Comparison of ENCODE assay signal across 8 cellular contexts in the genomic region with DNA sequence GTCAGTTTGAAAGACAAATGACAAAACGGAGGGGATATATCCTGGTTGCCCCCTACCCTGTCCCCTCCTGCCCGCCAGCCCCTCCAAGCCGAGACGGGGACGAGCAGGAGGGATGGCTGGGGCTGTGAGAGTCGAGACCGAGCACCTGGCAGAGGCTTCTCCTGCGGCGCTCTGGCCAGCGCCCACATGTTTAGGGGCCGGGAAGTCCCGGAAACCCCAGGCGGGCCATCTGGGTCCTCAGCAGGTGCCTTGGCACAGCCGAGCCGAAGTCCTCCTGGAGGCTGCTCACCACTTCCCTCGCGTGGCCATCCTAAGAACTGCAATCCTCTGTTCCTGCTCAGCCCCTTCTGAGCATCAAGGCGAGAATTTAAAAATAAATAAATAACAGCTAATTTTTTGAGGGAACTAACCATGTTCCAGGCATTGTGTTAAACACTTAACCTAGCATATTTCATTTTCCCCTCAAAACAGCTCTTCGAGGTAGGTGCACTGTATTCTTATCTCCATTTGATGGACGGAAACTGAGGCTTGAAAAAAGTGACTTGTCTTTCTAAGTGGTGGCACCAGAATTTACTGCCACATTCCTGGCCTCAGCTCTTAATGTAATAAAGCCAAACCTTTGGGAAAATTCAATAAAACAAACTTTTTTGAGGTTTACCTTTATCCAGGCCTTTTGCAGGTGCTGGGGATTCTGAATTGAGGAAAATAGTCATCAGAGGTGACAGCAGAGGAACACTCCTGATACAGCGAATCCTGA. TPM values are rescaled to one million over a fixed set of nuclear protein-coding genes. Genes with fewer than 3 reads are reported as not detected.
A peak's percentile ranks its signal among the peaks of the same experiment; 100 is the strongest.
DNase-seq lines count a peak whose midpoint lies in the region; ATAC-seq and TF ChIP-seq lines count a peak whose summit lies in the region.

No MANE protein-coding gene starts in this region.

- CTCF ChIA-PET in MCF 10A (lab: Yijun Ruan, JAX): interaction anchor here (0.6 to 3.1 kb wide), 29 partner anchors 9 to 525 kb away, joined by 3 to 26 read pairs (median 4); a partner anchor contains a TSS

- H3K36me3 Mint-ChIP-seq in MCF 10A (ENCODE audit: insufficient read depth, unreplicated experiment): no peaks in the 10 kb centered on the region

- BruUV-seq in MCF 10A (replicated peaks; lab: Mats Ljungman, UMichigan): no TSS peak

- POLR2A ChIA-PET in MCF 10A (lab: Yijun Ruan, JAX): interaction anchor here (0.6 to 1.8 kb wide), 3 partner anchors 23 to 137 kb away, joined by 3 to 6 read pairs (median 4); a partner anchor contains a TSS

- no peaks in the 10 kb centered on the region for H3K27me3 Mint-ChIP-seq in MCF 10A (ENCODE audit: insufficient read depth, unreplicated experiment)

- H3K4me3 Mint-ChIP-seq in MCF 10A (ENCODE audit: unreplicated experiment): no peak overlapping the region

- intact Hi-C loops in MCF 10A (cut with micrococcal nuclease): loop anchor here (1.0 to 10.0 kb wide), 4 partner anchors 44 to 524 kb away; a partner anchor contains a TSS

- no peaks in the 10 kb centered on the region for H3K9me3 Mint-ChIP-seq in MCF 10A (ENCODE audit: unreplicated experiment)

- no peak overlapping the region for H3K27ac ChIP-seq in VCaP

- H3K4me1 Mint-ChIP-seq in MCF 10A (ENCODE audit: insufficient read depth, unreplicated experiment): no peaks in the 10 kb centered on the region

- peak; percentile 79 for DNase-seq in NCI-H2171 (lab: John Stamatoyannopoulos, UW)
- peak; percentile 75 for DNase-seq in MCF 10A (ENCODE audit: unreplicated experiment)
- DNase-seq in iPS-NIHi11 (ENCODE audit: low spot score): peak; percentile 83
- peak; percentile 73 to 90 (median 78) for DNase-seq in stimulated activated CD4-positive, alpha-beta T cell treated with anti-CD3 and anti-CD28 coated beads, Interleukin-12 subunit alpha, Interleukin-12 subunit beta, amount 100 ng/mL, for 48 hours (ENCODE audit: low read depth in 2 of 3, low spot score in 1 of 3)

- TF ChIP-seq CTCF in GM12875 (IDR thresholded peaks at IDR 0.05; ENCODE audit: borderline replicate concordance, insufficient read depth, low read depth, low read length) (peak; percentile 90), VCaP (conservative IDR thresholded peaks at IDR 0.05) (peak; percentile 95), MCF 10A (IDR thresholded peaks at IDR 0.05; ENCODE audit: unreplicated experiment) (peak; percentile 87)

- peak overlapping the region; percentile 27 for H3K4me3 ChIP-seq in GM12875 (ENCODE audit: low read depth, low read length)

- H3K27ac Mint-ChIP-seq in MCF 10A (ENCODE audit: low read depth, unreplicated experiment): no peak overlapping the region

- peak; percentile 56 for ATAC-seq in HG02973 (IDR thresholded peaks at IDR 0.05; ENCODE audit: unreplicated experiment)
- no peak for ATAC-seq in HG03460 (IDR thresholded peaks at IDR 0.05; ENCODE audit: unreplicated experiment)

RNA-seq across cellular contexts. Expression of a gene that starts 3.5 kb away (rescaled TPM):
- 0.29 and 0.58 TPM in 2 replicates for total RNA-seq in MCF 10A (2022)

RNA-seq across cellular contexts. Expression of a gene that starts 22.6 kb away (rescaled TPM):
- 66.4 and 69.6 TPM in 2 replicates for total RNA-seq in MCF 10A (2022)
